17 cellular contexts compared by ENCODE assay signal in genomic region chr1:153588482-153588881, GRCh38. TPM values are rescaled to one million over a fixed set of nuclear protein-coding genes. Genes with fewer than 3 reads are reported as not detected.
DNase-seq lines count a peak whose midpoint lies in the region; ATAC-seq and TF ChIP-seq lines count a peak whose summit lies in the region.
"Had no signal": no experiment of that assay in that cellular context is flagged by ENCODE, and none has a peak within 500 bp of the region (broad histone marks: within the 10 kb centered on the region; RNA-seq: fewer than 3 reads in every experiment).

No MANE protein-coding gene starts in this region.

- no peaks in the 10 kb centered on the region for H3K9me3 ChIP-seq in adrenal gland (replicated peaks in 1 of 3)
- H3K9me3 ChIP-seq in testis: no peaks in the 10 kb centered on the region
- H3K9me3 ChIP-seq in left lung: no peaks in the 10 kb centered on the region
- H3K9me3 ChIP-seq in Caco-2: no peaks in the 10 kb centered on the region
- H3K9me3 ChIP-seq: BE2C had no signal

- no peaks in the 10 kb centered on the region for H4K20me1 ChIP-seq in GM23338 (replicated peaks; ENCODE audit: insufficient read depth)

- BruUV-seq in Caco-2 (replicated peaks; lab: Mats Ljungman, UMichigan): no TSS peak

- CTCF ChIA-PET in Caco-2 (lab: Charles Lee): no interaction called here

- intact Hi-C loops in adrenal gland (cut with DNase I) (no loop called here), testis (cut with DNase I; ENCODE audit: low total_unique reads) (no loop called here), left lung (cut with DNase I) (no loop called here), Caco-2 (cut with micrococcal nuclease; ENCODE audit: unreplicated experiment) (no loop called here)

- H3K27me3 Mint-ChIP-seq in GM23338 (ENCODE audit: insufficient read depth, low read depth, poor library complexity) (peaks cover 9% of the 10 kb centered on the region), HFFc6 (ENCODE audit: insufficient read depth) (no peaks in the 10 kb centered on the region; the same call in 1 of the 2 replicates), Caco-2 (ENCODE audit: insufficient read depth, unreplicated experiment) (no peaks in the 10 kb centered on the region)
- H3K27me3 Mint-ChIP-seq: CD4-positive, alpha-beta T cell had no signal

- no peak overlapping the region for H3K4me3 ChIP-seq in GM23338
- peak overlapping the region in 1 of 4 donors; percentile 26 for H3K4me3 ChIP-seq in adrenal gland
- no peak overlapping the region for H3K4me3 ChIP-seq in testis
- no peak overlapping the region for H3K4me3 ChIP-seq in left lung
- no peak overlapping the region for H3K4me3 ChIP-seq in Caco-2 (ENCODE audit: low read depth, low read length)

- H3K79me2 ChIP-seq in GM23338 (replicated peaks; ENCODE audit: insufficient read depth): no peaks in the 10 kb centered on the region

- 0 out of 2 replicates have a peak overlapping the region, but pooled peaks have one; percentile 60 for H2AFZ ChIP-seq in GM23338

- H3K27ac Mint-ChIP-seq in GM23338 (no peak overlapping the region), HFFc6 (peak overlapping the region; percentile 17; the same call in 1 of the 2 replicates), Caco-2 (ENCODE audit: unreplicated experiment) (no peak overlapping the region)
- H3K27ac Mint-ChIP-seq: CD4-positive, alpha-beta T cell had no signal

- no peaks in the 10 kb centered on the region for H3K36me3 Mint-ChIP-seq in GM23338 (ENCODE audit: low read depth)
- H3K36me3 Mint-ChIP-seq in HFFc6 (ENCODE audit: low read depth): peaks cover 9% of the 10 kb centered on the region
- no peaks in the 10 kb centered on the region for H3K36me3 Mint-ChIP-seq in Caco-2 (ENCODE audit: insufficient read depth, unreplicated experiment)

- no peaks in the 10 kb centered on the region for H3K9me2 ChIP-seq in GM23338 (ENCODE audit: insufficient read depth)

- ATAC-seq in GM23338: no peak
- no peak for ATAC-seq in left lung
- ATAC-seq: HCT116 had no signal

- H3K27me3 ChIP-seq in GM23338 (ENCODE audit: insufficient read depth): no peaks in the 10 kb centered on the region
- H3K27me3 ChIP-seq in adrenal gland: no peaks in the 10 kb centered on the region
- no peaks in the 10 kb centered on the region for H3K27me3 ChIP-seq in testis
- H3K27me3 ChIP-seq in left lung: no peaks in the 10 kb centered on the region
- H3K27me3 ChIP-seq in Caco-2 (replicated peaks; ENCODE audit: control insufficient read depth, insufficient read depth, low read length): no peaks in the 10 kb centered on the region
- H3K27me3 ChIP-seq: BE2C had no signal

- peaks cover 12% of the 10 kb centered on the region for H3K4me1 Mint-ChIP-seq in GM23338
- H3K4me1 Mint-ChIP-seq in HFFc6 (ENCODE audit: low read depth): peaks cover 34% of the 10 kb centered on the region
- peaks cover 32% of the 10 kb centered on the region for H3K4me1 Mint-ChIP-seq in Caco-2 (ENCODE audit: low read depth, unreplicated experiment)

- WGBS in adrenal gland, 4 donors: 23 to 56% (median 47%) methylated on average over 2 of the region's 2 CpGs
- WGBS in testis, 2 donors: 44 to 61% methylated on average over 2 of the region's 2 CpGs

- no peak for TF ChIP-seq CTCF in GM23338 (conservative IDR thresholded peaks at IDR 0.05; ENCODE audit: low read depth in 2 of 2)
- TF ChIP-seq CTCF in HFFc6 (IDR thresholded peaks at IDR 0.05): no peak
- no peak for TF ChIP-seq CTCF in adrenal gland (IDR thresholded peaks at IDR 0.05)
- no peak for TF ChIP-seq CTCF in testis (IDR thresholded peaks at IDR 0.05)
- TF ChIP-seq CTCF in left lung (IDR thresholded peaks at IDR 0.05): no peak
- TF ChIP-seq CTCF in Caco-2 (IDR thresholded peaks at IDR 0.05; ENCODE audit: insufficient read depth in 1 of 2, low read depth in 1 of 2, low read length in 1 of 2, severe bottlenecking in 1 of 2, unreplicated experiment in 1 of 2): no peak

- H3K9me3 Mint-ChIP-seq in GM23338 (no peaks in the 10 kb centered on the region), HFFc6 (no peaks in the 10 kb centered on the region), Caco-2 (ENCODE audit: unreplicated experiment) (no peaks in the 10 kb centered on the region)
- H3K9me3 Mint-ChIP-seq: CD4-positive, alpha-beta T cell had no signal

- H3K4me1 ChIP-seq in GM23338 (ENCODE audit: insufficient read depth): peaks cover 6% of the 10 kb centered on the region; the same call in 1 of the 2 replicates
- H3K4me1 ChIP-seq in adrenal gland (replicated peaks in 1 of 2): peaks cover 19 to 25% of the 10 kb centered on the region in 2 donors
- H3K4me1 ChIP-seq in testis: peaks cover 15% of the 10 kb centered on the region
- H3K4me1 ChIP-seq in left lung: no peaks in the 10 kb centered on the region
- H3K4me1 ChIP-seq in Caco-2: peaks cover 21% of the 10 kb centered on the region

- H3K4me3 Mint-ChIP-seq in GM23338 (no peak overlapping the region), HFFc6 (no peak overlapping the region), Caco-2 (ENCODE audit: unreplicated experiment) (no peak overlapping the region)
- H3K4me3 Mint-ChIP-seq: CD4-positive, alpha-beta T cell had no signal

- no peaks in the 10 kb centered on the region for H3F3A ChIP-seq in GM23338 (replicated peaks; ENCODE audit: low read depth)

- H3K36me3 ChIP-seq in GM23338 (ENCODE audit: insufficient read depth) (no peaks in the 10 kb centered on the region), adrenal gland (replicated peaks in 1 of 2) (no peaks in the 10 kb centered on the region), testis (ENCODE audit: low read depth, missing control alignments) (no peaks in the 10 kb centered on the region), left lung (no peaks in the 10 kb centered on the region), Caco-2 (ENCODE audit: control insufficient read depth, insufficient read depth, low read length) (no peaks in the 10 kb centered on the region)
- H3K36me3 ChIP-seq: BE2C had no signal

- POLR2A ChIA-PET in Caco-2 (lab: Charles Lee): no interaction called here

- TF ChIP-seq POLR2A in adrenal gland (IDR thresholded peaks at IDR 0.05) (peak in 1 of 2 donors; percentile 56), testis (IDR thresholded peaks at IDR 0.05) (no peak)

- H3K27ac ChIP-seq in GM23338 (ENCODE audit: low read depth): no peak overlapping the region
- H3K27ac ChIP-seq in adrenal gland: peak overlapping the region; percentile 69 to 81 (median 77)
- H3K27ac ChIP-seq in testis: peak overlapping the region in 1 of 2 donors; percentile 37
- no peak overlapping the region for H3K27ac ChIP-seq in left lung
- H3K27ac ChIP-seq: C4-2B had no signal

- no peak overlapping the region for H3K4me2 ChIP-seq in GM23338

- no peak for DNase-seq in GM23338 (ENCODE audit: low spot score)
- DNase-seq in HFFc6: no peak
- DNase-seq in adrenal gland: peak in 4 of 7 donors; percentile 59 to 76 (median 72)
- peak; percentile 44 for DNase-seq in testis
- DNase-seq in DMS79 (lab: John Stamatoyannopoulos, UW): no peak
- DNase-seq in left lung: no peak
- no peak for DNase-seq in Caco-2
- DNase-seq: ACHN; BE2C; CD4-positive, alpha-beta T cell; DMS153; DMS79 treated with DMSO at 0.1 percent for 48 hours; GF-D8; GOT3; H7 had no signal

RNA-seq across cellular contexts. Expression of gene S100A2, which starts 22.8 kb away (rescaled TPM):
- 0.66 TPM in 1 of 2 replicates, not detected in the other for total RNA-seq in GM23338 (2014; rRNA removed; shearing (Covaris generic))
- polyA plus RNA-seq in GM23338 (2016; fragmentation: Nextera tagmentation; extraction: Ambion mirVana) (0.89 and 1.1 TPM in 2 replicates), adrenal gland (1 to 10 TPM in 2 of 3 donors, under 1 TPM in 1; 0.48 to 4.2 (median 3.8) TPM), testis (ENCODE audit: insufficient read depth, low read depth, low replicate concordance) (1.9 TPM)
- total RNA-seq in HFFc6 (2021; fragmentation: NEBNext Ultra II Directional; extraction: Animal tissue kit (Norgen Biotek cat#: 25700)): 10 to 100 TPM in 4 of 6 experiments, 1 to 10 TPM in 2; 7.4 to 12.5 (median 10.4) TPM
- total RNA-seq in adrenal gland (10 to 100 TPM in 1 of 8 donors, 1 to 10 TPM in 5, under 1 TPM in 1, not detected in 1; 0.31 to 44.1 (median 1.3) TPM), testis (1 to 10 TPM; 1.9 to 9.6 TPM), left lung (10 to 100 TPM in 1 of 2 donors, 1 to 10 TPM in 1; 7.1 to 25.9 TPM), Caco-2 (2022) (2.4 and 3.0 TPM in 2 replicates)
- total RNA-seq: CD4-positive, alpha-beta T cell had no signal

RNA-seq across cellular contexts. Expression of gene S100A16, which starts 24.5 kb away (rescaled TPM):
- total RNA-seq in GM23338 (2014; rRNA removed; shearing (Covaris generic)): 10.6 and 20.4 TPM in 2 replicates
- 10.5 and 13.0 TPM in 2 replicates for polyA plus RNA-seq in GM23338 (2016; fragmentation: Nextera tagmentation; extraction: Ambion mirVana)
- total RNA-seq in HFFc6 (2021; fragmentation: NEBNext Ultra II Directional; extraction: Animal tissue kit (Norgen Biotek cat#: 25700)): 100 to 1,000 TPM; 235 to 351 (median 258) TPM
- total RNA-seq in adrenal gland: 100 to 1,000 TPM in 2 of 8 donors, 10 to 100 TPM in 6; 45.1 to 126 (median 76.2) TPM
- 100 to 1,000 TPM in 1 of 3 donors, 10 to 100 TPM in 2; 61.5 to 128 (median 95.3) TPM for polyA plus RNA-seq in adrenal gland
- total RNA-seq in testis: 100 to 1,000 TPM; 158 to 171 TPM
- 126 TPM for polyA plus RNA-seq in testis (ENCODE audit: insufficient read depth, low read depth, low replicate concordance)
- total RNA-seq in left lung: 100 to 1,000 TPM; 118 to 145 TPM
- total RNA-seq in Caco-2 (2022): 220 and 243 TPM in 2 replicates
- total RNA-seq: CD4-positive, alpha-beta T cell had no signal

RNA-seq across cellular contexts. Expression of gene S100A14, which starts 27.6 kb away (rescaled TPM):
- 0.28 TPM in 1 of 2 replicates, not detected in the other for total RNA-seq in GM23338 (2014; rRNA removed; shearing (Covaris generic))
- polyA plus RNA-seq in GM23338 (2016; fragmentation: Nextera tagmentation; extraction: Ambion mirVana) (0.53 and 0.64 TPM in 2 replicates), adrenal gland (1 to 10 TPM in 1 of 3 donors, under 1 TPM in 1, not detected in 1; 0.88 to 2.2 TPM), testis (ENCODE audit: insufficient read depth, low read depth, low replicate concordance) (1.6 TPM)
- under 1 TPM in 1 of 6 experiments, not detected in 5; 0.54 TPM for total RNA-seq in HFFc6 (2021; fragmentation: NEBNext Ultra II Directional; extraction: Animal tissue kit (Norgen Biotek cat#: 25700))
- total RNA-seq in adrenal gland (under 1 TPM in 3 of 8 donors, not detected in 5; 0.32 to 0.90 (median 0.53) TPM), testis (not detected), left lung (100 to 1,000 TPM in 1 of 2 donors, 10 to 100 TPM in 1; 100.0 to 152 TPM), Caco-2 (2022) (510 and 624 TPM in 2 replicates)
- total RNA-seq: CD4-positive, alpha-beta T cell had no signal

RNA-seq across cellular contexts. Expression of gene S100A13, which starts 38.8 kb away (rescaled TPM):
- total RNA-seq in GM23338 (2014; rRNA removed; shearing (Covaris generic)): 32.7 and 35.3 TPM in 2 replicates
- 165 and 182 TPM in 2 replicates for polyA plus RNA-seq in GM23338 (2016; fragmentation: Nextera tagmentation; extraction: Ambion mirVana)
- 100 to 1,000 TPM; 162 to 225 (median 208) TPM for total RNA-seq in HFFc6 (2021; fragmentation: NEBNext Ultra II Directional; extraction: Animal tissue kit (Norgen Biotek cat#: 25700))
- 100 to 1,000 TPM in 6 of 8 donors, 10 to 100 TPM in 2; 57.6 to 289 (median 138) TPM for total RNA-seq in adrenal gland
- polyA plus RNA-seq in adrenal gland: 100 to 1,000 TPM; 185 to 266 (median 235) TPM
- total RNA-seq in testis: 10 to 100 TPM; 54.2 to 78.2 TPM
- polyA plus RNA-seq in testis (ENCODE audit: insufficient read depth, low read depth, low replicate concordance): 90.9 TPM
- total RNA-seq in left lung: 10 to 100 TPM; 75.1 to 80.0 TPM
- total RNA-seq in Caco-2 (2022): 198 and 238 TPM in 2 replicates

RNA-seq across cellular contexts. Expression of gene S100A3, which starts 39.4 kb away (rescaled TPM):
- not detected in 2 replicates for total RNA-seq in GM23338 (2014; rRNA removed; shearing (Covaris generic))
- not detected in 2 replicates for polyA plus RNA-seq in GM23338 (2016; fragmentation: Nextera tagmentation; extraction: Ambion mirVana)
- total RNA-seq in HFFc6 (2021; fragmentation: NEBNext Ultra II Directional; extraction: Animal tissue kit (Norgen Biotek cat#: 25700)): 1 to 10 TPM; 3.4 to 5.6 (median 5.1) TPM
- total RNA-seq in adrenal gland: 1 to 10 TPM in 2 of 8 donors, under 1 TPM in 3, not detected in 3; 0.28 to 2.9 (median 0.54) TPM
- 1 to 10 TPM in 2 of 3 donors, not detected in 1; 1.9 to 3.8 TPM for polyA plus RNA-seq in adrenal gland
- not detected for total RNA-seq in testis
- polyA plus RNA-seq in testis (ENCODE audit: insufficient read depth, low read depth, low replicate concordance): 0.67 TPM
- 1 to 10 TPM; 1.7 to 7.7 TPM for total RNA-seq in left lung
- total RNA-seq in Caco-2 (2022): 0.61 and 0.84 TPM in 2 replicates
- total RNA-seq: CD4-positive, alpha-beta T cell had no signal

Comparison
In these comparisons a context has a peak if more than half of its experiments do, and no peak if none do; other contexts are left out.
1. DNase-seq: peak in adrenal gland (4 of 7) and testis (single experiment); none in GM23338 (single experiment), HFFc6 (single experiment), DMS79 (single experiment), left lung (0 of 2) and Caco-2 (0 of 2).
2. H3K27ac ChIP-seq: peak in adrenal gland (5 of 5); none in GM23338 (single experiment) and left lung (0 of 2).
3. RNA of gene S100A14, which starts 27.6 kb away (total RNA-seq): 510 to 624 TPM in Caco-2 and 100.0 to 152 TPM in left lung; 0.28 TPM in GM23338, 0.54 TPM in HFFc6, 0.32 to 0.90 TPM in adrenal gland and not detected in testis; every median in the first group is over 10 times any median in the second.